1 cellular context compared by ENCODE assay signal in the genomic region with DNA sequence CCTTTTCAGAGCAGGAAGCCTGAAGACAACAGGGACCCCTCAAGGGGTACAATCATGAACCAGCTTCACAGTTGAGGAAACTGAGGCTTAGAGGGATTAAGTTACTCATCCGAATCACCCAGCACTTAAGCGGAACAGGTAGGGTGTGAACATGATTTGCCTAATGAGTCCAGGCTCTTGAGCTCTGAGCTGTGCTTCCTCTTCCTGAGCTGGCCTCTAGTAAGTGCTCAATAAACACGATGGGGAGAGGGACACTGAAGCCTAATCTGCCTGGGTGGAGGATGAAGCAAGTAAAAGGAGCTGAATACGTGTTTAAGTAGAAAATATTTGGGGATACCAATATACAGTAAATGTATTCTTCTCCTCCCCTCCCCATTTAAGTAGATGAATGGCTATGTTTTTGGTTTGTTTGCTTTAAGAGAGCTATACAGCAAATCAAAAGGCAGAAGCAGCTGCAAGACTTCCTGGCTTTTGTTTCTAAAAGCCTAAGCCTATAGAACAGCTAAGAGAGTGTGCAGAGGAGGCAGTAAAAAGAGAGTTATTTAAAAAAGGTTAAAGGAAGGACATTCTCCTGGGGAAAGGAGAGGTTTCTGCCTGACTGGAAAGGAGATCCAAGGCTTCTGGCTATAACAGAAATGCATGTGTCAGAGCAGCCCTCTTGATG.
TF ChIP-seq lines count a peak whose summit lies in the region.

No MANE protein-coding gene starts in this region.

TF ChIP-seq in GM12878, 131 proteins besides CTCF, POLR2A, EP300 and RAD21:
- TF ChIP-seq TCF12 (IDR thresholded peaks at IDR 0.05; ENCODE audit: low read depth, low read length) (no peak), IRF4 (IDR thresholded peaks at IDR 0.05; ENCODE audit: low read depth, low read length) (no peak), POLR2AphosphoS5 (IDR thresholded peaks at IDR 0.05; ENCODE audit: low read length) (no peak), POU2F2 (IDR thresholded peaks at IDR 0.05; ENCODE audit: borderline replicate concordance, low read depth, low read length) (0 out of 3 replicates have a peak, but pooled peaks have one; percentile 31), TBL1XR1 (IDR thresholded peaks at IDR 0.05; ENCODE audit: low read depth, low read length) (0 out of 2 replicates have a peak, but pooled peaks have one; percentile 26), SMARCA5 (IDR thresholded peaks at IDR 0.05) (peak; percentile 60; the same call in 1 of the 2 replicates)
